Comparison of ENCODE assay signal across 8 cellular contexts in the genomic region with DNA sequence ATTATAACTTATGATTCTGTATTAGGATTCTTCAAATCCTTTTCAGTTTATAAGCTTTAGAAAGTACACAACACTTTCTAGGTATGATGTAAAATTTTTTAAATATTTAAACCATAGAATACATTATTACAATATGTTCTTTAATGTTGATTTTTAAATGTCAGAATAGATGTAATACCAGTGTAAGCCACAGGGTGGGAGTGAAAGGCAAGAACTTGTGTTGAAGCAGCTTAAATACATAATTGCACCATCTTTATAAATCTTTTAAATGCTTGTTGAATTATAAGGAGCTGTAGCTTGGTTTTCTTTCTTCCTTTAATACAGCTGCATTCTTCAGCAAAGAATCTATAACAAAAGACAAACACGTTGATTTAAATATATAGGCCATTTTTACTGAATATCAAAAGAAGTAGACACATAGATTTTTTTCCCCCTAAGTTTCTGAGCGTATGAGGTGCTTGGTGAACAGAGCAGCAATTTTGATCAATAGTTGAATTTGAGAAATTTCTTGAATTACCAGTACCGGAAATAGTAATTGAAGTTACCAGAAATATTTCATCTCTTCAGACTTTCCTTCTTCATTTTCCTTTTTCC.
DNase-seq lines count a peak whose midpoint lies in the region; ATAC-seq, FAIRE-seq and TF ChIP-seq lines count a peak whose summit lies in the region.

No MANE protein-coding gene starts in this region.

- POLR2A ChIA-PET in A549 (lab: Yijun Ruan, JAX) = interaction anchor here (0.6 kb wide), 1 partner anchor 85 kb away, joined by 3 read pairs; a partner anchor contains a TSS
- POLR2A ChIA-PET in PC-3 (lab: Charles Lee; ENCODE audit: unreplicated experiment) = interaction anchor here (0.6 kb wide), 1 partner anchor 52 kb away, joined by 3 read pairs; no protein-coding TSS in a partner anchor
- POLR2A ChIA-PET in endothelial cell of umbilical vein (lab: Charles Lee) = no interaction called here

- no peaks in the 10 kb centered on the region for H3K9me2 ChIP-seq in PC-3 (replicated peaks; ENCODE audit: low read length)

- H3K9me1 ChIP-seq in endothelial cell of umbilical vein (replicated peaks; ENCODE audit: control insufficient read depth, extremely low read depth, insufficient read depth, low read length) = no peaks in the 10 kb centered on the region

- H3K4me1 ChIP-seq in A549 = no peaks in the 10 kb centered on the region; the same call in 2 of the 3 replicates
- peaks cover 9% of the 10 kb centered on the region for H3K4me1 ChIP-seq in PC-3 (ENCODE audit: insufficient read depth, low read length)
- H3K4me1 ChIP-seq in endothelial cell of umbilical vein (ENCODE audit: control insufficient read depth, extremely low read depth, insufficient read depth, low read length) = no peaks in the 10 kb centered on the region
- H3K4me1 ChIP-seq in parathyroid adenoma = no peaks in the 10 kb centered on the region

- TF ChIP-seq RAD21 in A549 (conservative IDR thresholded peaks at IDR 0.05 in 1 of 2, IDR thresholded peaks at IDR 0.05 in 1 of 2) = peak; percentile 65 to 67

- H2AFZ ChIP-seq in PC-3 (ENCODE audit: low read length) (no peak overlapping the region), endothelial cell of umbilical vein (ENCODE audit: low read depth, low read length) (no peak overlapping the region), parathyroid adenoma (no peak overlapping the region)

- no TSS peak for BruUV-seq in PC-3 (replicated peaks; lab: Mats Ljungman, UMichigan)
- no TSS peak for BruUV-seq in endothelial cell of umbilical vein (replicated peaks; lab: Mats Ljungman, UMichigan)

- FAIRE-seq in A549 (lab: Jason Lieb, UNC) = no peak
- no peak for FAIRE-seq in endothelial cell of umbilical vein (lab: Jason Lieb, UNC)

- H3K79me2 ChIP-seq in PC-3 (ENCODE audit: low read length) = no peaks in the 10 kb centered on the region
- no peaks in the 10 kb centered on the region for H3K79me2 ChIP-seq in endothelial cell of umbilical vein (ENCODE audit: control insufficient read depth, insufficient read depth, low read length)
- no peaks in the 10 kb centered on the region for H3K79me2 ChIP-seq in parathyroid adenoma

- no peaks in the 10 kb centered on the region for H4K20me1 ChIP-seq in PC-3 (ENCODE audit: low read length)
- H4K20me1 ChIP-seq in endothelial cell of umbilical vein (replicated peaks; ENCODE audit: control insufficient read depth, extremely low read depth, insufficient read depth, low read length) = no peaks in the 10 kb centered on the region

- H3F3A ChIP-seq in PC-3 (ENCODE audit: low read length, unreplicated experiment) = no peaks in the 10 kb centered on the region

- H3K9ac ChIP-seq in PC-3 (ENCODE audit: low read length) = no peak overlapping the region
- H3K9ac ChIP-seq in endothelial cell of umbilical vein (replicated peaks; ENCODE audit: extremely low read depth, insufficient read depth, low read length) = no peak overlapping the region
- H3K9ac ChIP-seq in parathyroid adenoma = no peak overlapping the region

- DNase-seq in A549 (ENCODE audit: low read depth in 1 of 2, low spot score in 1 of 2) (peak in 1 of 2 experiments; percentile 48), GM03348 (ENCODE audit: low spot score) (peak; percentile 44), PC-3 (peak; percentile 71), endothelial cell of umbilical vein (ENCODE audit: low read depth, low spot score) (peak; percentile 77), activated gamma-delta T cell treated with Interleukin-2 at 50 U/mL for 16 hours (no peak), NCI-H128 (lab: John Stamatoyannopoulos, UW; ENCODE audit: unreplicated experiment) (no peak)

- no peak overlapping the region for H3K27ac ChIP-seq in A549
- H3K27ac ChIP-seq in PC-3 (ENCODE audit: low read length) = no peak overlapping the region
- no peak overlapping the region for H3K27ac ChIP-seq in endothelial cell of umbilical vein (ENCODE audit: insufficient read depth, low read depth, low read length)
- no peak overlapping the region for H3K27ac ChIP-seq in parathyroid adenoma

- H3K4me3 ChIP-seq in A549 (no peak overlapping the region), PC-3 (ENCODE audit: low read length) (no peak overlapping the region), endothelial cell of umbilical vein (replicated peaks in 1 of 3; ENCODE audit: insufficient read depth in 1 of 3, low read depth in 1 of 3, low read length in 3 of 3) (no peak overlapping the region), parathyroid adenoma (ENCODE audit: low read depth, low read length) (no peak overlapping the region)

- WGBS in A549 (ENCODE audit: missing lambda C conversion rate) = 36% methylated on average over 3 of the region's 3 CpGs

- H3K36me3 ChIP-seq in PC-3 (ENCODE audit: low read depth, low read length) (no peaks in the 10 kb centered on the region; the same call in 1 of the 2 replicates), endothelial cell of umbilical vein (ENCODE audit: control insufficient read depth in 2 of 2, extremely low read depth in 1 of 2, insufficient read depth in 2 of 2, low read length in 2 of 2) (peaks cover 5 to 11% of the 10 kb centered on the region in 2 experiments), parathyroid adenoma (ENCODE audit: control insufficient read depth, insufficient read depth, low read length) (no peaks in the 10 kb centered on the region)

- H3K27me3 ChIP-seq in PC-3 (ENCODE audit: low read length) (no peaks in the 10 kb centered on the region), endothelial cell of umbilical vein (ENCODE audit: control insufficient read depth in 2 of 2, insufficient read depth in 2 of 2, low read length in 2 of 2) (no peaks in the 10 kb centered on the region), parathyroid adenoma (ENCODE audit: control insufficient read depth, insufficient read depth, low read length) (no peaks in the 10 kb centered on the region)

- intact Hi-C loops in PC-3 (cut with micrococcal nuclease) (loop anchor here (1.0 to 5.0 kb wide), 3 partner anchors 28 to 189 kb away; no protein-coding TSS in a partner anchor), endothelial cell of umbilical vein (cut with micrococcal nuclease) (loop anchor here (1.0 kb wide), 1 partner anchor 50 kb away; no protein-coding TSS in a partner anchor)

- TF ChIP-seq CTCF in A549 (IDR thresholded peaks at IDR 0.05) (peak; percentile 66), PC-3 (conservative IDR thresholded peaks at IDR 0.05; ENCODE audit: low read depth, low read length) (peak; percentile 77), endothelial cell of umbilical vein (IDR thresholded peaks at IDR 0.05; ENCODE audit: extremely low read depth in 1 of 2, insufficient read depth in 1 of 2, low read depth in 1 of 2, low read length in 2 of 2) (peak; percentile 24 to 26), parathyroid adenoma (IDR thresholded peaks at IDR 0.05) (peak; percentile 86)

- dilution Hi-C loops in endothelial cell of umbilical vein (cut with MboI; ENCODE audit: extremely low pct_ligation_motif_present, low sequenced_read_pairs) = no loop called here

- no peak for TF ChIP-seq POLR2A in A549 (IDR thresholded peaks at IDR 0.05; ENCODE audit: low read length)
- no peak for TF ChIP-seq POLR2A in endothelial cell of umbilical vein (IDR thresholded peaks at IDR 0.05; ENCODE audit: low read depth, low read length)

- CTCF ChIA-PET in A549 (lab: Yijun Ruan, JAX) (interaction anchor here (0.5 to 1.9 kb wide), 10 partner anchors 9 to 771 kb away, joined by 3 to 8 read pairs (median 4); no protein-coding TSS in a partner anchor), PC-3 (lab: Charles Lee) (interaction anchor here (0.6 to 1.9 kb wide), 5 partner anchors 10 to 51 kb away, joined by 4 to 9 read pairs (median 5); no protein-coding TSS in a partner anchor), endothelial cell of umbilical vein (lab: Charles Lee) (interaction anchor here (0.6 to 4.0 kb wide), 28 partner anchors 9 to 723 kb away, joined by 3 to 52 read pairs (median 4); a partner anchor contains a TSS)

- H3K9me3 ChIP-seq in A549 (no peaks in the 10 kb centered on the region), PC-3 (ENCODE audit: low read length) (no peaks in the 10 kb centered on the region), endothelial cell of umbilical vein (replicated peaks; ENCODE audit: control insufficient read depth, insufficient read depth, low read length) (no peaks in the 10 kb centered on the region), parathyroid adenoma (ENCODE audit: control insufficient read depth, low read length) (no peaks in the 10 kb centered on the region)

- ATAC-seq in A549 (peak in 1 of 2 experiments; percentile 59; a peak in 1 of 6 replicates), HG03159 (IDR thresholded peaks at IDR 0.05; ENCODE audit: unreplicated experiment) (peak; percentile 70), PC-3 (no peak)

- no peak overlapping the region for H3K4me2 ChIP-seq in A549
- no peak overlapping the region for H3K4me2 ChIP-seq in PC-3 (ENCODE audit: low read length)
- no peak overlapping the region for H3K4me2 ChIP-seq in endothelial cell of umbilical vein (ENCODE audit: insufficient read depth, low read length)
- no peak overlapping the region for H3K4me2 ChIP-seq in parathyroid adenoma (ENCODE audit: low read length)

- TF ChIP-seq EP300 in A549 (IDR thresholded peaks at IDR 0.05) = no peak

TF ChIP-seq in A549, 52 proteins besides CTCF, POLR2A, EP300 and RAD21:
- peak in 1 of 2 experiments; percentile 32; a peak in 1 of 4 replicates for TF ChIP-seq CEBPB (IDR thresholded peaks at IDR 0.05)
- TF ChIP-seq FOSL2 (IDR thresholded peaks at IDR 0.05) = no peak
- TF ChIP-seq FOSL2 (CRISPR knock-in tag; IDR thresholded peaks at IDR 0.05) = no peak
- TF ChIP-seq NPAS2 (CRISPR knock-in tag; IDR thresholded peaks at IDR 0.05; ENCODE audit: borderline replicate concordance) = no peak
- TF ChIP-seq SMC3 (IDR thresholded peaks at IDR 0.05) = peak; percentile 43; the same call in 1 of the 3 replicates

TF ChIP-seq in endothelial cell of umbilical vein, 7 proteins besides CTCF, POLR2A, EP300 and RAD21:
- no peak for TF ChIP-seq MYC (IDR thresholded peaks at IDR 0.05; ENCODE audit: low read depth, low read length)
- no peak for TF ChIP-seq POLR2AphosphoS5 (IDR thresholded peaks at IDR 0.05; ENCODE audit: insufficient read depth, low read depth, low read length)
- no peak for TF ChIP-seq JUN (IDR thresholded peaks at IDR 0.05; ENCODE audit: borderline replicate concordance, insufficient read depth, insufficient read length, low read depth)
- no peak for TF ChIP-seq FOS (IDR thresholded peaks at IDR 0.05; ENCODE audit: borderline replicate concordance, insufficient read depth, low read length)
- TF ChIP-seq, protein P1, sequence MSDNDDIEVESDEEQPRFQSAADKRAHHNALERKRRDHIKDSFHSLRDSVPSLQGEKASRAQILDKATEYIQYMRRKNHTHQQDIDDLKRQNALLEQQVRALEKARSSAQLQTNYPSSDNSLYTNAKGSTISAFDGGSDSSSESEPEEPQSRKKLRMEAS (IDR thresholded peaks at IDR 0.05; ENCODE audit: insufficient read depth, insufficient read length) = no peak
- no peak for TF ChIP-seq EZH2 (IDR thresholded peaks at IDR 0.05; ENCODE audit: borderline replicate concordance, low read depth, low read length, severe bottlenecking)
- no peak for TF ChIP-seq GATA2 (IDR thresholded peaks at IDR 0.05; ENCODE audit: insufficient read depth, insufficient read length, low read depth, low read length)

Comparison
In these comparisons a context has a peak if more than half of its experiments do, and no peak if none do; other contexts are left out.
1. DNase-seq: peak in GM03348 (single experiment), PC-3 (single experiment) and endothelial cell of umbilical vein (single experiment); none in activated gamma-delta T cell treated with Interleukin-2 at 50 U/mL for 16 hours (single experiment) and NCI-H128 (single experiment).
2. CTCF ChIP-seq: peak in every context shown above with its lines; median percentile 86 in parathyroid adenoma; 77 in PC-3; 66 in A549; 25 in endothelial cell of umbilical vein.